In genomic region chr16:76946879-76947278, GRCh38 we compare ENCODE assay signal across 11 cellular contexts.
DNase-seq lines count a peak whose midpoint lies in the region; ATAC-seq and TF ChIP-seq lines count a peak whose summit lies in the region.
"Had no signal": no experiment of that assay in that cellular context is flagged by ENCODE, and none has a peak within 500 bp of the region (broad histone marks: within the 10 kb centered on the region; RNA-seq: fewer than 3 reads in every experiment).

No MANE protein-coding gene starts in this region.

- TF ChIP-seq POLR2A in esophagus muscularis mucosa (IDR thresholded peaks at IDR 0.05; ENCODE audit: low read depth): no peak

- intact Hi-C loops in esophagus muscularis mucosa (cut with DNase I): no loop called here

- H3K4me3 ChIP-seq in esophagus muscularis mucosa: no peak overlapping the region

- H3K27ac ChIP-seq in esophagus muscularis mucosa (replicated peaks in 1 of 4): no peak overlapping the region

- H3K27me3 ChIP-seq in esophagus muscularis mucosa: no peaks in the 10 kb centered on the region

- TF ChIP-seq CTCF in esophagus muscularis mucosa (IDR thresholded peaks at IDR 0.05): no peak

- H3K36me3 ChIP-seq in esophagus muscularis mucosa: no peaks in the 10 kb centered on the region

- DNase-seq in AG08396 (ENCODE audit: low spot score) (peak; percentile 5), hepatic stellate cell (ENCODE audit: low spot score) (peak; percentile 11), cerebellar cortex (ENCODE audit: low spot score) (no peak), esophagus muscularis mucosa (ENCODE audit: extremely low spot score) (no peak), cerebellum (ENCODE audit: low spot score) (no peak)
- DNase-seq: activated naive CD8-positive, alpha-beta T cell treated with anti-CD3 and anti-CD28 coated beads, Interleukin-2, amount 10 ng/mL, durations not matched to agents 7 days and 5 days; stimulated activated naive B cell treated with anti-CD40 and anti-IgM and Interleukin-4, amounts not matched to agents 10 μg/mL and 1 μg/mL and 100 μg/mL, for 72 hours; T-cell had no signal

- peaks cover 0 to 9% (median 0%) of the 10 kb centered on the region in 4 donors for H3K4me1 ChIP-seq in esophagus muscularis mucosa

- H3K9me3 ChIP-seq in esophagus muscularis mucosa: no peaks in the 10 kb centered on the region

- no peak for TF ChIP-seq EP300 in esophagus muscularis mucosa (IDR thresholded peaks at IDR 0.05)

- 42% methylated on average over 3 of the region's 3 CpGs for WGBS in esophagus muscularis mucosa

- peak; percentile 83 for ATAC-seq in HG03442 (IDR thresholded peaks at IDR 0.05; ENCODE audit: unreplicated experiment)
- peak; percentile 86 for ATAC-seq in SK-N-SH treated with all-trans-retinoic acid at 6 μM for 48 hours
- ATAC-seq in HG02884 (IDR thresholded peaks at IDR 0.05; ENCODE audit: unreplicated experiment): no peak
- ATAC-seq: stimulated activated naive B cell treated with anti-CD40 and anti-IgM and Interleukin-4, amounts not matched to agents 10 μg/mL and 1 μg/mL and 100 μg/mL, for 72 hours; T-cell had no signal

TF ChIP-seq in SK-N-SH treated with all-trans-retinoic acid at 6 μM for 48 hours, 23 proteins besides CTCF, POLR2A, EP300 and RAD21:
- TF ChIP-seq, protein P1, sequence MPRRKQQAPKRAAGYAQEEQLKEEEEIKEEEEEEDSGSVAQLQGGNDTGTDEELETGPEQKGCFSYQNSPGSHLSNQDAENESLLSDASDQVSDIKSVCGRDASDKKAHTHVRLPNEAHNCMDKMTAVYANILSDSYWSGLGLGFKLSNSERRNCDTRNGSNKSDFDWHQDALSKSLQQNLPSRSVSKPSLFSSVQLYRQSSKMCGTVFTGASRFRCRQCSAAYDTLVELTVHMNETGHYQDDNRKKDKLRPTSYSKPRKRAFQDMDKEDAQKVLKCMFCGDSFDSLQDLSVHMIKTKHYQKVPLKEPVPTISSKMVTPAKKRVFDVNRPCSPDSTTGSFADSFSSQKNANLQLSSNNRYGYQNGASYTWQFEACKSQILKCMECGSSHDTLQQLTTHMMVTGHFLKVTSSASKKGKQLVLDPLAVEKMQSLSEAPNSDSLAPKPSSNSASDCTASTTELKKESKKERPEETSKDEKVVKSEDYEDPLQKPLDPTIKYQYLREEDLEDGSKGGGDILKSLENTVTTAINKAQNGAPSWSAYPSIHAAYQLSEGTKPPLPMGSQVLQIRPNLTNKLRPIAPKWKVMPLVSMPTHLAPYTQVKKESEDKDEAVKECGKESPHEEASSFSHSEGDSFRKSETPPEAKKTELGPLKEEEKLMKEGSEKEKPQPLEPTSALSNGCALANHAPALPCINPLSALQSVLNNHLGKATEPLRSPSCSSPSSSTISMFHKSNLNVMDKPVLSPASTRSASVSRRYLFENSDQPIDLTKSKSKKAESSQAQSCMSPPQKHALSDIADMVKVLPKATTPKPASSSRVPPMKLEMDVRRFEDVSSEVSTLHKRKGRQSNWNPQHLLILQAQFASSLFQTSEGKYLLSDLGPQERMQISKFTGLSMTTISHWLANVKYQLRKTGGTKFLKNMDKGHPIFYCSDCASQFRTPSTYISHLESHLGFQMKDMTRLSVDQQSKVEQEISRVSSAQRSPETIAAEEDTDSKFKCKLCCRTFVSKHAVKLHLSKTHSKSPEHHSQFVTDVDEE (CRISPR knock-in tag; IDR thresholded peaks at IDR 0.05): 0 out of 2 replicates have a peak, but pooled peaks have one; percentile 44
- TF ChIP-seq ZFP3 (CRISPR knock-in tag; IDR thresholded peaks at IDR 0.05): 0 out of 2 replicates have a peak, but pooled peaks have one; percentile 41
- TF ChIP-seq CSRNP3 (CRISPR knock-in tag; IDR thresholded peaks at IDR 0.05): no peak
- peak; percentile 95; the same call in 1 of the 2 replicates for TF ChIP-seq BACH2 (CRISPR knock-in tag; IDR thresholded peaks at IDR 0.05; ENCODE audit: borderline replicate concordance)
- TF ChIP-seq PPARA (CRISPR knock-in tag; IDR thresholded peaks at IDR 0.05; ENCODE audit: borderline replicate concordance): 0 out of 2 replicates have a peak, but pooled peaks have one; percentile 8
- TF ChIP-seq TCF4 (CRISPR knock-in tag; IDR thresholded peaks at IDR 0.05; ENCODE audit: borderline replicate concordance): peak; percentile 74
- TF ChIP-seq ISL1 (CRISPR knock-in tag; IDR thresholded peaks at IDR 0.05): peak; percentile 65
- TF ChIP-seq ZNF70 (CRISPR knock-in tag; IDR thresholded peaks at IDR 0.05): no peak
- TF ChIP-seq SNAI2 (CRISPR knock-in tag; IDR thresholded peaks at IDR 0.05): peak; percentile 82; the same call in 1 of the 2 replicates
- TF ChIP-seq, protein P2, sequence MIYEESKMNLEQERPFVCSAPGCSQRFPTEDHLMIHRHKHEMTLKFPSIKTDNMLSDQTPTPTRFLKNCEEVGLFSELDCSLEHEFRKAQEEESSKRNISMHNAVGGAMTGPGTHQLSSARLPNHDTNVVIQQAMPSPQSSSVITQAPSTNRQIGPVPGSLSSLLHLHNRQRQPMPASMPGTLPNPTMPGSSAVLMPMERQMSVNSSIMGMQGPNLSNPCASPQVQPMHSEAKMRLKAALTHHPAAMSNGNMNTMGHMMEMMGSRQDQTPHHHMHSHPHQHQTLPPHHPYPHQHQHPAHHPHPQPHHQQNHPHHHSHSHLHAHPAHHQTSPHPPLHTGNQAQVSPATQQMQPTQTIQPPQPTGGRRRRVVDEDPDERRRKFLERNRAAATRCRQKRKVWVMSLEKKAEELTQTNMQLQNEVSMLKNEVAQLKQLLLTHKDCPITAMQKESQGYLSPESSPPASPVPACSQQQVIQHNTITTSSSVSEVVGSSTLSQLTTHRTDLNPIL (CRISPR knock-in tag; IDR thresholded peaks at IDR 0.05; ENCODE audit: low read depth): peak; percentile 35; the same call in 1 of the 2 replicates

Comparison
In these comparisons a context has a peak if more than half of its experiments do, and no peak if none do; other contexts are left out.
1. DNase-seq: peak in AG08396 (single experiment) and hepatic stellate cell (single experiment); none in cerebellar cortex (single experiment), esophagus muscularis mucosa (single experiment) and cerebellum (single experiment).